In genomic region chr10:3290550-3290949, GRCh38 we compare ENCODE assay signal across 23 cellular contexts.
"Had no signal": no experiment of that assay in that cellular context is flagged by ENCODE, and none has a peak within 500 bp of the region (broad histone marks: within the 10 kb centered on the region; RNA-seq: fewer than 3 reads in every experiment).

No MANE protein-coding gene starts in this region.

- H3K79me2 ChIP-seq: hepatocyte had no signal

- H3K4me2 ChIP-seq: hepatocyte had no signal

- H3K27me3 ChIP-seq: esophagus muscularis mucosa, gastroesophageal sphincter, heart left ventricle, hepatocyte, left lung, neutrophil, sigmoid colon, suprapubic skin, transverse colon, vagina had no signal

- DNase-seq: dermis blood vessel endothelial cell; effector memory CD4-positive, alpha-beta T cell; foreskin keratinocyte; heart left ventricle; left cardiac atrium; left lung; mesenchymal stem cell; midbrain; naive thymus-derived CD4-positive, alpha-beta T cell; right cardiac atrium; sigmoid colon; stimulated activated CD4-positive, alpha-beta T cell treated with anti-CD3 and anti-CD28 coated beads, Interleukin-4, amount 100 ng/mL, for 4 hours; stimulated activated naive CD4-positive, alpha-beta T cell; stimulated activated naive CD8-positive, alpha-beta T cell treated with anti-CD3 and anti-CD28 coated beads, Interleukin-15, amount 100 ng/mL, for 72 hours; transverse colon had no signal

- H3K4me3 ChIP-seq: coronary artery, esophagus muscularis mucosa, gastroesophageal sphincter, heart left ventricle, hepatocyte, left lung, prostate gland, sigmoid colon, suprapubic skin, transverse colon, vagina had no signal

- H3K9me3 ChIP-seq: esophagus muscularis mucosa, gastroesophageal sphincter, heart left ventricle, left lung, neutrophil, prostate gland, sigmoid colon, suprapubic skin, transverse colon, vagina had no signal

- H3K27ac ChIP-seq: coronary artery, esophagus muscularis mucosa, foreskin keratinocyte, gastroesophageal sphincter, heart left ventricle, hepatocyte, left lung, neutrophil, prostate gland, suprapubic skin, vagina had no signal

- H3K36me3 ChIP-seq: esophagus muscularis mucosa, gastroesophageal sphincter, heart left ventricle, left lung, neutrophil, prostate gland, sigmoid colon, suprapubic skin, transverse colon, vagina had no signal

- H2AFZ ChIP-seq: hepatocyte had no signal

- ATAC-seq: foreskin keratinocyte; gastroesophageal sphincter; left cardiac atrium; left lung; naive thymus-derived CD4-positive, alpha-beta T cell; stimulated activated naive CD8-positive, alpha-beta T cell treated with anti-CD3 and anti-CD28 coated beads, Interleukin-15, amount 100 ng/mL, for 72 hours had no signal

- H3K4me1 ChIP-seq: heart left ventricle, left lung, prostate gland had no signal
